Comparison of ENCODE assay signal across 22 cellular contexts in the genomic region with DNA sequence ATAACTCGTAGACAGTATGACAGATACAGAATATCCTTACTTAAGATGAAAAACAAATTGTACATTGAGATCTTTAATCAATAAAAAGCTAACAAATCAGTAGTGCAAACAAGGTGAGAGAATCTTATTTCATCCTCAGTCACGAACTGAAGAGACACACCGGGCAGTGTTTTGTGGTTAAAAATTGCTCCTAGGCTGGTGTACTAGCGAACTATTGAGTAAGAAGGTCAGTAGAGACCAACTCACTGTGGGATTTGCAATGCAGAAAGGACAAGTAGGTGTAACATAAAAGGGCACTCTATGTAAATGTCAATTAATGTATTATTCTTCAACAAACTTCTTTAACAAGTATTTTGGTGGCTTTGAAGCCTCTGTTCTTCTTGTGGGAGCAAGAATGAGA.
"Had no signal": no experiment of that assay in that cellular context is flagged by ENCODE, and none has a peak within 500 bp of the region (broad histone marks: within the 10 kb centered on the region; RNA-seq: fewer than 3 reads in every experiment).

No MANE protein-coding gene starts in this region.

- H3K4me1 ChIP-seq: foreskin keratinocyte, gastroesophageal sphincter, heart left ventricle, left ventricle myocardium inferior, lower lobe of right lung had no signal

- FAIRE-seq: colon, endothelial cell of umbilical vein, frontal cortex, islet of Langerhans, keratinocyte had no signal

- H3K9me3 ChIP-seq: esophagus muscularis mucosa, gastroesophageal sphincter, heart left ventricle, left ventricle myocardium inferior, lower lobe of right lung, mucosa of descending colon had no signal

- H3K79me2 ChIP-seq: hepatocyte had no signal

- H3K36me3 ChIP-seq: esophagus muscularis mucosa, gastroesophageal sphincter, heart left ventricle, left ventricle myocardium inferior, lower lobe of right lung had no signal

- DNase-seq: dermis blood vessel endothelial cell; dorsolateral prefrontal cortex; effector CD4-positive, alpha-beta T cell; effector memory CD4-positive, alpha-beta T cell; foreskin keratinocyte; heart left ventricle; hypothalamus; left cardiac atrium; left ventricle myocardium inferior; lower lobe of right lung; mesenchymal stem cell; mucosa of descending colon; naive B cell had no signal

- H3K4me2 ChIP-seq: hepatocyte had no signal

- H2AFZ ChIP-seq: hepatocyte had no signal

- H3K27ac ChIP-seq: coronary artery, dorsolateral prefrontal cortex, esophagus muscularis mucosa, foreskin keratinocyte, gastroesophageal sphincter, heart left ventricle, hepatocyte, left ventricle myocardium inferior, lower lobe of right lung had no signal

- H3K27me3 ChIP-seq: dorsolateral prefrontal cortex, esophagus muscularis mucosa, gastroesophageal sphincter, heart left ventricle, hepatocyte had no signal

- ATAC-seq: foreskin keratinocyte, gastroesophageal sphincter, heart left ventricle, left cardiac atrium, lower lobe of right lung, mucosa of descending colon had no signal

- H3K4me3 ChIP-seq: coronary artery, dorsolateral prefrontal cortex, esophagus muscularis mucosa, gastroesophageal sphincter, heart left ventricle, hepatocyte, left ventricle myocardium inferior, lower lobe of right lung, mucosa of descending colon had no signal
